Comparison of ENCODE assay signal across 27 cellular contexts in the genomic region with DNA sequence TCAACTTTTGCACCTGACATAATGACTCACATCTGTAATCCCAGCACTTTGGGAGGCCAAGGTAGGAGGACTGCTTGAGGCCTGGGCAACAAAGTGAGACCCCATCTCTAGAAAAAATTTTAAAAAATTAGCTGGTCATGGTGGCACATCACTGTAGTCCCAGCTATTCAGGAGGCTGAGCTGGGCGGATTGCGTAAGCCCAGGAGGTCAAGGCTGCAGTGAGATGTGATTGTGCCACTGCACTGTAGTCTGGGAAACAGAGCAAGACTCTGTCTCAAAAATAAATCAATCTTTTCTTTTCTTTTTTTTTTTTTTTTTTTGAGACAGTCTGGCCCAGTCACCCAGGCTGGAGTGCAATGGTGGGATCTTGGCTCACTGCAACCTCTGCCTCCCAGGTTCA. TPM values are rescaled to one million over a fixed set of nuclear protein-coding genes. Genes with fewer than 3 reads are reported as not detected.
DNase-seq lines count a peak whose midpoint lies in the region; ATAC-seq and TF ChIP-seq lines count a peak whose summit lies in the region.
"Had no signal": no experiment of that assay in that cellular context is flagged by ENCODE, and none has a peak within 500 bp of the region (broad histone marks: within the 10 kb centered on the region; RNA-seq: fewer than 3 reads in every experiment).

No MANE protein-coding gene starts in this region.

- DNase-seq in Karpas-422: peak; percentile 33
- DNase-seq in left lobe of liver (ENCODE audit: low spot score): no peak
- peak in 1 of 3 donors; percentile 53 for DNase-seq in right lobe of liver
- DNase-seq in occipital lobe (lab: John Stamatoyannopoulos, UW): no peak
- no peak for DNase-seq in kidney glomerular epithelial cell (lab: John Stamatoyannopoulos, UW)
- DNase-seq: 8988T; ACHN; BE2C; C1 segment of cervical spinal cord; CD4-positive, alpha-beta memory T cell; CD4-positive, CD25-positive, alpha-beta regulatory T cell; CD8-positive, alpha-beta memory T cell; COR-L47; DMS 273 treated with DMSO at 0.1 percent for 48 hours; DMS153; DMS53; DMS79; DND-41; EL; GDM1 had no signal

- H3K27ac ChIP-seq in Karpas-422 (ENCODE audit: low read length): no peak overlapping the region
- H3K27ac ChIP-seq in OCI-LY3 (ENCODE audit: low read length): peak overlapping the region; percentile 96
- H3K27ac ChIP-seq in right lobe of liver: no peak overlapping the region
- H3K27ac ChIP-seq: BLaER1 had no signal

- no peak overlapping the region for H3K4me3 ChIP-seq in Karpas-422 (ENCODE audit: low read length)
- no peak overlapping the region for H3K4me3 ChIP-seq in OCI-LY3 (ENCODE audit: low read length)
- no peak overlapping the region for H3K4me3 ChIP-seq in right lobe of liver
- H3K4me3 ChIP-seq: BLaER1, GM12878 had no signal

- TF ChIP-seq POLR2A in right lobe of liver (IDR thresholded peaks at IDR 0.05): no peak

- WGBS in right lobe of liver (ENCODE audit: insufficient coverage, low coverage, low lambda C conversion rate, missing lambda C conversion rate): 10% methylated on average over 2 of the region's 2 CpGs

- H2AFZ ChIP-seq in Karpas-422 (ENCODE audit: low read length): no peak overlapping the region
- H2AFZ ChIP-seq in OCI-LY3 (ENCODE audit: low read depth, low read length): no peak overlapping the region

- H3K4me2 ChIP-seq in Karpas-422 (ENCODE audit: low read depth, low read length, poor library complexity, severe bottlenecking): no peak overlapping the region
- H3K4me2 ChIP-seq in OCI-LY3 (ENCODE audit: low read length): no peak overlapping the region; the same call in 1 of the 2 replicates
- H3K4me2 ChIP-seq: BLaER1 had no signal

- no peaks in the 10 kb centered on the region for H4K20me1 ChIP-seq in Karpas-422 (ENCODE audit: insufficient read depth, low read depth, low read length)
- no peaks in the 10 kb centered on the region for H4K20me1 ChIP-seq in OCI-LY3 (ENCODE audit: insufficient read depth, low read length)
- H4K20me1 ChIP-seq: BLaER1 had no signal

- TF ChIP-seq CTCF in OCI-LY3 (IDR thresholded peaks at IDR 0.05; ENCODE audit: low read depth, low read length) (no peak), right lobe of liver (IDR thresholded peaks at IDR 0.05) (no peak)

- no peaks in the 10 kb centered on the region for H3K9me2 ChIP-seq in Karpas-422 (replicated peaks; ENCODE audit: insufficient read depth, low read length)

- H3K79me2 ChIP-seq in Karpas-422 (ENCODE audit: low read length) (no peaks in the 10 kb centered on the region), OCI-LY3 (ENCODE audit: low read length) (no peaks in the 10 kb centered on the region)

- no peaks in the 10 kb centered on the region for H3K36me3 ChIP-seq in Karpas-422 (ENCODE audit: insufficient read depth, low read length)
- H3K36me3 ChIP-seq in OCI-LY3 (replicated peaks; ENCODE audit: low read depth, low read length): no peaks in the 10 kb centered on the region
- no peaks in the 10 kb centered on the region for H3K36me3 ChIP-seq in right lobe of liver
- H3K36me3 ChIP-seq: BE2C, BLaER1 had no signal

- H3K9me3 ChIP-seq in Karpas-422 (ENCODE audit: low read length): no peaks in the 10 kb centered on the region
- no peaks in the 10 kb centered on the region for H3K9me3 ChIP-seq in OCI-LY3 (ENCODE audit: insufficient read depth, low read length)
- H3K9me3 ChIP-seq in right lobe of liver: no peaks in the 10 kb centered on the region
- H3K9me3 ChIP-seq: BE2C, BLaER1 had no signal

- H3K27me3 ChIP-seq in Karpas-422 (ENCODE audit: low read length): no peaks in the 10 kb centered on the region
- H3K27me3 ChIP-seq in OCI-LY3 (ENCODE audit: low read depth, low read length): no peaks in the 10 kb centered on the region
- H3K27me3 ChIP-seq in right lobe of liver: no peaks in the 10 kb centered on the region
- H3K27me3 ChIP-seq: BLaER1 had no signal

- intact Hi-C loops in right lobe of liver (cut with DNase I): no loop called here

- H3K9ac ChIP-seq in Karpas-422 (ENCODE audit: low read length) (no peak overlapping the region), OCI-LY3 (ENCODE audit: low read length) (no peak overlapping the region; the same call in 1 of the 2 replicates)
- H3K9ac ChIP-seq: BLaER1 had no signal

- ATAC-seq in left lobe of liver (peak; percentile 74), right lobe of liver (peak in 3 of 4 donors; percentile 68 to 86 (median 82)), GM19395 (IDR thresholded peaks at IDR 0.05; ENCODE audit: unreplicated experiment) (no peak), HG02973 (IDR thresholded peaks at IDR 0.05; ENCODE audit: unreplicated experiment) (no peak)
- ATAC-seq: GM12878 had no signal

- H3K4me1 ChIP-seq in Karpas-422 (ENCODE audit: low read length) (no peaks in the 10 kb centered on the region), OCI-LY3 (ENCODE audit: low read length) (peaks cover 92% of the 10 kb centered on the region), right lobe of liver (peaks cover 0 to 4% (median 0%) of the 10 kb centered on the region in 4 donors)
- H3K4me1 ChIP-seq: BE2C had no signal

RNA-seq across cellular contexts. Expression of a gene that starts 52.5 kb away (rescaled TPM):
- 0.89 and 3.0 TPM in 2 replicates for total RNA-seq in Karpas-422 (2014; rRNA removed; shearing (Covaris generic); ENCODE audit: low replicate concordance)
- total RNA-seq in left lobe of liver (11.6 TPM), right lobe of liver (10 to 100 TPM in 2 of 6 experiments, 1 to 10 TPM in 4; 4.8 to 11.9 (median 7.6) TPM), occipital lobe (0.94 TPM)

RNA-seq across cellular contexts. Expression of a gene that starts 52.5 kb away (rescaled TPM):
- not detected in 2 replicates for total RNA-seq in Karpas-422 (2014; rRNA removed; shearing (Covaris generic); ENCODE audit: low replicate concordance)
- 13.7 TPM for total RNA-seq in left lobe of liver
- total RNA-seq in right lobe of liver: 10 to 100 TPM in 4 of 6 experiments, 1 to 10 TPM in 2; 8.1 to 14.9 (median 11.1) TPM
- not detected for total RNA-seq in occipital lobe
- total RNA-seq: CD4-positive, alpha-beta memory T cell; CD4-positive, CD25-positive, alpha-beta regulatory T cell; CD8-positive, alpha-beta memory T cell; Daoy; G401 had no signal

Comparison
In these comparisons a context has a peak if more than half of its experiments do, and no peak if none do; other contexts are left out.
1. ATAC-seq: peak in left lobe of liver (single experiment) and right lobe of liver (3 of 4); none in GM19395 (single experiment) and HG02973 (single experiment).